ENCODE assay signal across 2 cellular contexts in the genomic region with DNA sequence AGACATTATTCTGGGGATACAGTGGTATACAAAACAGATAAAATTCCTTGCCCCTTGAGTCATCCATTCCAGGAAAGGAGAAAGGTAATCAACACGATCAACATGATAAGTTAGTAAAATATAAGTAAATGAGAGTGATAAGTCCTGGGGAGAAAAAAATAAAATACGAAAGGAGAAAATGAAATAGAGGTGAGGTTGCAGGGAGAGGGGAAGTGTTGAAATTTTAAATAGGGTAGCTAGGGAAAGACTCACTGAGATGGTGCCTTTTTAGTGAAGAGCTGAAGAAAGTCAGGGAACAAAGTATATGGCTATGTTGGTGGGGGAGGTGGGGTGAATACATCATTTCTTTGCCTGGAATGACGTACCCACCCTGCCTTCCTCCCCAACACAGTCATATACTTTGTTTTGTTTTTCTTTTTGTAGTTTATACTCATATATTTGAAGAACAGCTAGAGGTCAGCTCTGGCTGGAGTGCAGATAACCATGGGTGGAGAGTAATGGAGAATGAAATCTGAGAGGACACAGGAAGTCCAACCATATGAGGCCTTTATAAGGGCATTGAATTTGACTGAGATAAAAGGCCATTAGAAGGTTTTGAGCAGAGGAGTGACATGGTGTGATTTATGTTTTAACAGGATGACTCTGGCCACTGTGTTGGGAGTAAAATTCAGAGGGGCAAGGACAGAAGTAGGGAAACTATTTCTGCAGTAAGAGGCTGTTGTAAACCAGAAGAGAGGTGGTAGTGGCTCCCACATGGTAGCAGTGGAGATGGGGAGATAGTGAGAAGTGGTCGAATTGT.
TF ChIP-seq lines count a peak whose summit lies in the region.

No MANE protein-coding gene starts in this region.

TF ChIP-seq in K562, 482 proteins besides CTCF, POLR2A, EP300 and RAD21 (continues in another document):
- no peak for TF ChIP-seq NR2C1 (IDR thresholded peaks at IDR 0.05)
- no peak for TF ChIP-seq NR2C1 (tag; IDR thresholded peaks at IDR 0.05)
- TF ChIP-seq FUS (optimal IDR thresholded peaks at IDR 0.05; ENCODE audit: low read depth, low read length) = no peak
- no peak for TF ChIP-seq ETV5 (CRISPR knock-in tag; IDR thresholded peaks at IDR 0.05; ENCODE audit: low read depth)
- no peak for TF ChIP-seq LARP7 (IDR thresholded peaks at IDR 0.05)
- no peak for TF ChIP-seq POU5F1 (IDR thresholded peaks at IDR 0.05; ENCODE audit: borderline replicate concordance, low read depth, low read length, partially characterized antibody)
- TF ChIP-seq, protein P1, sequence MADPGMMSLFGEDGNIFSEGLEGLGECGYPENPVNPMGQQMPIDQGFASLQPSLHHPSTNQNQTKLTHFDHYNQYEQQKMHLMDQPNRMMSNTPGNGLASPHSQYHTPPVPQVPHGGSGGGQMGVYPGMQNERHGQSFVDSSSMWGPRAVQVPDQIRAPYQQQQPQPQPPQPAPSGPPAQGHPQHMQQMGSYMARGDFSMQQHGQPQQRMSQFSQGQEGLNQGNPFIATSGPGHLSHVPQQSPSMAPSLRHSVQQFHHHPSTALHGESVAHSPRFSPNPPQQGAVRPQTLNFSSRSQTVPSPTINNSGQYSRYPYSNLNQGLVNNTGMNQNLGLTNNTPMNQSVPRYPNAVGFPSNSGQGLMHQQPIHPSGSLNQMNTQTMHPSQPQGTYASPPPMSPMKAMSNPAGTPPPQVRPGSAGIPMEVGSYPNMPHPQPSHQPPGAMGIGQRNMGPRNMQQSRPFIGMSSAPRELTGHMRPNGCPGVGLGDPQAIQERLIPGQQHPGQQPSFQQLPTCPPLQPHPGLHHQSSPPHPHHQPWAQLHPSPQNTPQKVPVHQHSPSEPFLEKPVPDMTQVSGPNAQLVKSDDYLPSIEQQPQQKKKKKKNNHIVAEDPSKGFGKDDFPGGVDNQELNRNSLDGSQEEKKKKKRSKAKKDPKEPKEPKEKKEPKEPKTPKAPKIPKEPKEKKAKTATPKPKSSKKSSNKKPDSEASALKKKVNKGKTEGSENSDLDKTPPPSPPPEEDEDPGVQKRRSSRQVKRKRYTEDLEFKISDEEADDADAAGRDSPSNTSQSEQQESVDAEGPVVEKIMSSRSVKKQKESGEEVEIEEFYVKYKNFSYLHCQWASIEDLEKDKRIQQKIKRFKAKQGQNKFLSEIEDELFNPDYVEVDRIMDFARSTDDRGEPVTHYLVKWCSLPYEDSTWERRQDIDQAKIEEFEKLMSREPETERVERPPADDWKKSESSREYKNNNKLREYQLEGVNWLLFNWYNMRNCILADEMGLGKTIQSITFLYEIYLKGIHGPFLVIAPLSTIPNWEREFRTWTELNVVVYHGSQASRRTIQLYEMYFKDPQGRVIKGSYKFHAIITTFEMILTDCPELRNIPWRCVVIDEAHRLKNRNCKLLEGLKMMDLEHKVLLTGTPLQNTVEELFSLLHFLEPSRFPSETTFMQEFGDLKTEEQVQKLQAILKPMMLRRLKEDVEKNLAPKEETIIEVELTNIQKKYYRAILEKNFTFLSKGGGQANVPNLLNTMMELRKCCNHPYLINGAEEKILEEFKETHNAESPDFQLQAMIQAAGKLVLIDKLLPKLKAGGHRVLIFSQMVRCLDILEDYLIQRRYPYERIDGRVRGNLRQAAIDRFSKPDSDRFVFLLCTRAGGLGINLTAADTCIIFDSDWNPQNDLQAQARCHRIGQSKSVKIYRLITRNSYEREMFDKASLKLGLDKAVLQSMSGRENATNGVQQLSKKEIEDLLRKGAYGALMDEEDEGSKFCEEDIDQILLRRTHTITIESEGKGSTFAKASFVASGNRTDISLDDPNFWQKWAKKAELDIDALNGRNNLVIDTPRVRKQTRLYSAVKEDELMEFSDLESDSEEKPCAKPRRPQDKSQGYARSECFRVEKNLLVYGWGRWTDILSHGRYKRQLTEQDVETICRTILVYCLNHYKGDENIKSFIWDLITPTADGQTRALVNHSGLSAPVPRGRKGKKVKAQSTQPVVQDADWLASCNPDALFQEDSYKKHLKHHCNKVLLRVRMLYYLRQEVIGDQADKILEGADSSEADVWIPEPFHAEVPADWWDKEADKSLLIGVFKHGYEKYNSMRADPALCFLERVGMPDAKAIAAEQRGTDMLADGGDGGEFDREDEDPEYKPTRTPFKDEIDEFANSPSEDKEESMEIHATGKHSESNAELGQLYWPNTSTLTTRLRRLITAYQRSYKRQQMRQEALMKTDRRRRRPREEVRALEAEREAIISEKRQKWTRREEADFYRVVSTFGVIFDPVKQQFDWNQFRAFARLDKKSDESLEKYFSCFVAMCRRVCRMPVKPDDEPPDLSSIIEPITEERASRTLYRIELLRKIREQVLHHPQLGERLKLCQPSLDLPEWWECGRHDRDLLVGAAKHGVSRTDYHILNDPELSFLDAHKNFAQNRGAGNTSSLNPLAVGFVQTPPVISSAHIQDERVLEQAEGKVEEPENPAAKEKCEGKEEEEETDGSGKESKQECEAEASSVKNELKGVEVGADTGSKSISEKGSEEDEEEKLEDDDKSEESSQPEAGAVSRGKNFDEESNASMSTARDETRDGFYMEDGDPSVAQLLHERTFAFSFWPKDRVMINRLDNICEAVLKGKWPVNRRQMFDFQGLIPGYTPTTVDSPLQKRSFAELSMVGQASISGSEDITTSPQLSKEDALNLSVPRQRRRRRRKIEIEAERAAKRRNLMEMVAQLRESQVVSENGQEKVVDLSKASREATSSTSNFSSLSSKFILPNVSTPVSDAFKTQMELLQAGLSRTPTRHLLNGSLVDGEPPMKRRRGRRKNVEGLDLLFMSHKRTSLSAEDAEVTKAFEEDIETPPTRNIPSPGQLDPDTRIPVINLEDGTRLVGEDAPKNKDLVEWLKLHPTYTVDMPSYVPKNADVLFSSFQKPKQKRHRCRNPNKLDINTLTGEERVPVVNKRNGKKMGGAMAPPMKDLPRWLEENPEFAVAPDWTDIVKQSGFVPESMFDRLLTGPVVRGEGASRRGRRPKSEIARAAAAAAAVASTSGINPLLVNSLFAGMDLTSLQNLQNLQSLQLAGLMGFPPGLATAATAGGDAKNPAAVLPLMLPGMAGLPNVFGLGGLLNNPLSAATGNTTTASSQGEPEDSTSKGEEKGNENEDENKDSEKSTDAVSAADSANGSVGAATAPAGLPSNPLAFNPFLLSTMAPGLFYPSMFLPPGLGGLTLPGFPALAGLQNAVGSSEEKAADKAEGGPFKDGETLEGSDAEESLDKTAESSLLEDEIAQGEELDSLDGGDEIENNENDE (IDR thresholded peaks at IDR 0.05; ENCODE audit: low read depth, low read length) = no peak
- TF ChIP-seq CBX5 (IDR thresholded peaks at IDR 0.05; ENCODE audit: borderline replicate concordance, low read depth) = no peak
- TF ChIP-seq, protein P2, sequence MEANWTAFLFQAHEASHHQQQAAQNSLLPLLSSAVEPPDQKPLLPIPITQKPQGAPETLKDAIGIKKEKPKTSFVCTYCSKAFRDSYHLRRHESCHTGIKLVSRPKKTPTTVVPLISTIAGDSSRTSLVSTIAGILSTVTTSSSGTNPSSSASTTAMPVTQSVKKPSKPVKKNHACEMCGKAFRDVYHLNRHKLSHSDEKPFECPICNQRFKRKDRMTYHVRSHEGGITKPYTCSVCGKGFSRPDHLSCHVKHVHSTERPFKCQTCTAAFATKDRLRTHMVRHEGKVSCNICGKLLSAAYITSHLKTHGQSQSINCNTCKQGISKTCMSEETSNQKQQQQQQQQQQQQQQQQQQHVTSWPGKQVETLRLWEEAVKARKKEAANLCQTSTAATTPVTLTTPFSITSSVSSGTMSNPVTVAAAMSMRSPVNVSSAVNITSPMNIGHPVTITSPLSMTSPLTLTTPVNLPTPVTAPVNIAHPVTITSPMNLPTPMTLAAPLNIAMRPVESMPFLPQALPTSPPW (CRISPR knock-in tag; IDR thresholded peaks at IDR 0.05) = 0 out of 2 replicates have a peak, but pooled peaks have one; percentile 1
- TF ChIP-seq MTA1 (IDR thresholded peaks at IDR 0.05; ENCODE audit: borderline replicate concordance) = no peak; the same call in 1 of the 2 replicates
- no peak for TF ChIP-seq SETDB1 (IDR thresholded peaks at IDR 0.05; ENCODE audit: low read length)
- TF ChIP-seq NUFIP1 (IDR thresholded peaks at IDR 0.05; ENCODE audit: partially characterized antibody) = no peak

TF ChIP-seq in HepG2, 621 proteins besides CTCF, POLR2A, EP300 and RAD21:
- TF ChIP-seq ARNT2 (CRISPR knock-in tag; IDR thresholded peaks at IDR 0.05; ENCODE audit: low read depth) = no peak
- TF ChIP-seq SRF (IDR thresholded peaks at IDR 0.05; ENCODE audit: low read depth, low read length) = 0 out of 2 replicates have a peak, but pooled peaks have one; percentile 20
- no peak for TF ChIP-seq MTF1 (CRISPR knock-in tag; IDR thresholded peaks at IDR 0.05)
TF ChIP-seq in HepG2: peak in this region for 1.
